Comparison of ENCODE assay signal across 18 cellular contexts in genomic region chr10:64873959-64874358, GRCh38.
DNase-seq lines count a peak whose midpoint lies in the region; ATAC-seq and TF ChIP-seq lines count a peak whose summit lies in the region.
"Had no signal": no experiment of that assay in that cellular context is flagged by ENCODE, and none has a peak within 500 bp of the region (broad histone marks: within the 10 kb centered on the region; RNA-seq: fewer than 3 reads in every experiment).

No MANE protein-coding gene starts in this region.

- H3K27me3 ChIP-seq in neural progenitor cell (no peaks in the 10 kb centered on the region), tibial artery (no peaks in the 10 kb centered on the region)
- H3K27me3 ChIP-seq: BE2C had no signal

- intact Hi-C loops in tibial artery (cut with DNase I; ENCODE audit: low total_unique reads) = no loop called here

- H3K4me1 ChIP-seq in neural progenitor cell (no peaks in the 10 kb centered on the region), tibial artery (no peaks in the 10 kb centered on the region)
- H3K4me1 ChIP-seq: A549, BE2C had no signal

- H3K9me3 ChIP-seq in neural progenitor cell (ENCODE audit: low read depth) (no peaks in the 10 kb centered on the region), tibial artery (no peaks in the 10 kb centered on the region)
- H3K9me3 ChIP-seq: A549, BE2C had no signal

- H3F3A ChIP-seq in neural progenitor cell (ENCODE audit: low read depth) = no peaks in the 10 kb centered on the region

- ATAC-seq in GM19328 (IDR thresholded peaks at IDR 0.05; ENCODE audit: unreplicated experiment) (no peak), GM19035 (IDR thresholded peaks at IDR 0.05; ENCODE audit: unreplicated experiment) (no peak), GM19023 (IDR thresholded peaks at IDR 0.05; ENCODE audit: unreplicated experiment) (no peak)
- ATAC-seq: A549 had no signal

- TF ChIP-seq CTCF in choroid plexus epithelial cell (conservative IDR thresholded peaks at IDR 0.05; ENCODE audit: low read depth, low read length) (no peak), neural progenitor cell (IDR thresholded peaks at IDR 0.05) (no peak), tibial artery (IDR thresholded peaks at IDR 0.05) (no peak)

- H3K9ac ChIP-seq in neural progenitor cell = no peak overlapping the region
- H3K9ac ChIP-seq: GM23248 had no signal

- no peaks in the 10 kb centered on the region for H4K20me1 ChIP-seq in neural progenitor cell (ENCODE audit: low read depth)

- no peak overlapping the region for H3K4me2 ChIP-seq in neural progenitor cell
- H3K4me2 ChIP-seq: A549 had no signal

- peak overlapping the region; percentile 52 for H2AFZ ChIP-seq in neural progenitor cell (replicated peaks)
- H2AFZ ChIP-seq: GM23248 had no signal

- H3K4me3 Mint-ChIP-seq in neural progenitor cell = no peak overlapping the region
- H3K4me3 Mint-ChIP-seq: CD4-positive, alpha-beta memory T cell; H9 had no signal

- no peaks in the 10 kb centered on the region for H3K36me3 Mint-ChIP-seq in neural progenitor cell
- H3K36me3 Mint-ChIP-seq: CD4-positive, alpha-beta memory T cell had no signal

- H3K27me3 Mint-ChIP-seq in neural progenitor cell (ENCODE audit: insufficient read depth, low read depth) = no peaks in the 10 kb centered on the region
- H3K27me3 Mint-ChIP-seq: CD4-positive, alpha-beta memory T cell had no signal

- H3K4me3 ChIP-seq in choroid plexus epithelial cell (ENCODE audit: low read depth, low read length) (no peak overlapping the region), neural progenitor cell (no peak overlapping the region), tibial artery (no peak overlapping the region)
- H3K4me3 ChIP-seq: A549, GM23248 had no signal

- peak; percentile 22 for DNase-seq in DMS114 treated with DMSO at 0.1 percent for 48 hours (lab: John Stamatoyannopoulos, UW; ENCODE audit: unreplicated experiment)
- DNase-seq in T1000 (lab: John Stamatoyannopoulos, UW) = peak; percentile 9
- peak; percentile 2 for DNase-seq in choroid plexus epithelial cell (ENCODE audit: low read depth)
- DNase-seq in neural progenitor cell (ENCODE audit: low spot score) = no peak
- no peak for DNase-seq in tibial artery
- DNase-seq: BE2C; CD4-positive, alpha-beta memory T cell; DMS153; DMS79 treated with DMSO at 0.1 percent for 48 hours; EL; GM23248; H9; IMR-90 had no signal

- H3K27ac ChIP-seq in neural progenitor cell (no peak overlapping the region), tibial artery (no peak overlapping the region)
- H3K27ac ChIP-seq: A549, C4-2B, GM23248 had no signal

- H3K27ac Mint-ChIP-seq in neural progenitor cell = no peak overlapping the region
- H3K27ac Mint-ChIP-seq: CD4-positive, alpha-beta memory T cell; H9 had no signal

- no peaks in the 10 kb centered on the region for H3K4me1 Mint-ChIP-seq in neural progenitor cell
- H3K4me1 Mint-ChIP-seq: CD4-positive, alpha-beta memory T cell; H9 had no signal

- no peaks in the 10 kb centered on the region for H3K9me3 Mint-ChIP-seq in neural progenitor cell
- H3K9me3 Mint-ChIP-seq: H9 had no signal

- no peaks in the 10 kb centered on the region for H3K36me3 ChIP-seq in neural progenitor cell
- no peaks in the 10 kb centered on the region for H3K36me3 ChIP-seq in tibial artery
- H3K36me3 ChIP-seq: BE2C had no signal

- H3K79me2 ChIP-seq in neural progenitor cell (ENCODE audit: low read depth) = no peaks in the 10 kb centered on the region

Comparison
In these comparisons a context has a peak if more than half of its experiments do, and no peak if none do; other contexts are left out.
1. DNase-seq: peak in DMS114 treated with DMSO at 0.1 percent for 48 hours (single experiment), T1000 (single experiment) and choroid plexus epithelial cell (single experiment); none in neural progenitor cell (single experiment) and tibial artery (0 of 2).